In genomic region chr12:45727301-45727993, GRCh38 we compare ENCODE assay signal across 1 cellular context.
TF ChIP-seq lines count a peak whose summit lies in the region.

No MANE protein-coding gene starts in this region.

TF ChIP-seq in HepG2, 621 proteins besides CTCF, POLR2A, EP300 and RAD21 (continued from another document and continues in another):
- TF ChIP-seq STAT6 (CRISPR knock-in tag; IDR thresholded peaks at IDR 0.05; ENCODE audit: borderline replicate concordance) (no peak; the same call in 1 of the 2 replicates), RXRB (CRISPR knock-in tag; IDR thresholded peaks at IDR 0.05; ENCODE audit: borderline replicate concordance) (peak; percentile 72), USF2 (IDR thresholded peaks at IDR 0.05; ENCODE audit: low read depth, low read length) (no peak), USF2 (CRISPR knock-in tag; IDR thresholded peaks at IDR 0.05; ENCODE audit: borderline replicate concordance) (no peak), DDIT3 (CRISPR knock-in tag; IDR thresholded peaks at IDR 0.05) (no peak), BRD4 (CRISPR knock-in tag; IDR thresholded peaks at IDR 0.05) (peak; percentile 61), ZNF33A (CRISPR knock-in tag; IDR thresholded peaks at IDR 0.05; ENCODE audit: borderline replicate concordance) (no peak), ZBTB37 (CRISPR knock-in tag; IDR thresholded peaks at IDR 0.05) (0 out of 2 replicates have a peak, but pooled peaks have one; percentile 30), SNAPC4 (CRISPR knock-in tag; IDR thresholded peaks at IDR 0.05) (peak; percentile 55), ARNTL (CRISPR knock-in tag; IDR thresholded peaks at IDR 0.05) (no peak), ZNF800 (CRISPR knock-in tag; IDR thresholded peaks at IDR 0.05) (peak; percentile 59; the same call in 1 of the 2 replicates), HOXA3 (CRISPR knock-in tag; IDR thresholded peaks at IDR 0.05) (peak; percentile 89), ZBTB8A (CRISPR knock-in tag; IDR thresholded peaks at IDR 0.05; ENCODE audit: borderline replicate concordance, low read depth) (no peak), LBX2 (CRISPR knock-in tag; IDR thresholded peaks at IDR 0.05; ENCODE audit: borderline replicate concordance) (no peak), POLR2AphosphoS2 (IDR thresholded peaks at IDR 0.05; ENCODE audit: low read depth, low read length) (no peak), SP140L (CRISPR knock-in tag; IDR thresholded peaks at IDR 0.05; ENCODE audit: borderline replicate concordance) (no peak), IRX3 (CRISPR knock-in tag; IDR thresholded peaks at IDR 0.05; ENCODE audit: borderline replicate concordance, low read depth) (peak; percentile 40; the same call in 1 of the 2 replicates), PRDM15 (CRISPR knock-in tag; IDR thresholded peaks at IDR 0.05) (peak; percentile 87), CREB1 (IDR thresholded peaks at IDR 0.05) (peak; percentile 56), CREB1 (CRISPR knock-in tag; IDR thresholded peaks at IDR 0.05) (peak; percentile 39; the same call in 1 of the 2 replicates), MTA3 (CRISPR knock-in tag; IDR thresholded peaks at IDR 0.05) (no peak), MLX (CRISPR knock-in tag; IDR thresholded peaks at IDR 0.05) (no peak), ZNF121 (CRISPR knock-in tag; IDR thresholded peaks at IDR 0.05) (no peak), ZNF563 (CRISPR knock-in tag; IDR thresholded peaks at IDR 0.05) (peak; percentile 82), ZFYVE20 (CRISPR knock-in tag; IDR thresholded peaks at IDR 0.05; ENCODE audit: borderline replicate concordance, low read depth) (no peak), ZNF788 (CRISPR knock-in tag; IDR thresholded peaks at IDR 0.05; ENCODE audit: borderline replicate concordance) (peak; percentile 88; the same call in 1 of the 2 replicates), LRRFIP1 (CRISPR knock-in tag; conservative IDR thresholded peaks at IDR 0.05) (no peak), DPF2 (CRISPR knock-in tag; IDR thresholded peaks at IDR 0.05; ENCODE audit: borderline replicate concordance, low read depth) (no peak), KMT2B (CRISPR knock-in tag; IDR thresholded peaks at IDR 0.05) (peak; percentile 88), CHD4 (IDR thresholded peaks at IDR 0.05; ENCODE audit: borderline replicate concordance, low read length) (no peak), BATF2 (CRISPR knock-in tag; IDR thresholded peaks at IDR 0.05) (no peak), ZNF350 (CRISPR knock-in tag; IDR thresholded peaks at IDR 0.05; ENCODE audit: borderline replicate concordance, low read depth) (peak; percentile 73), CEBPG (CRISPR knock-in tag; IDR thresholded peaks at IDR 0.05) (peak; percentile 37; the same call in 1 of the 2 replicates), PLRG1 (conservative IDR thresholded peaks at IDR 0.05) (no peak)
